ENCODE assay signal across 4 cellular contexts in the genomic region with DNA sequence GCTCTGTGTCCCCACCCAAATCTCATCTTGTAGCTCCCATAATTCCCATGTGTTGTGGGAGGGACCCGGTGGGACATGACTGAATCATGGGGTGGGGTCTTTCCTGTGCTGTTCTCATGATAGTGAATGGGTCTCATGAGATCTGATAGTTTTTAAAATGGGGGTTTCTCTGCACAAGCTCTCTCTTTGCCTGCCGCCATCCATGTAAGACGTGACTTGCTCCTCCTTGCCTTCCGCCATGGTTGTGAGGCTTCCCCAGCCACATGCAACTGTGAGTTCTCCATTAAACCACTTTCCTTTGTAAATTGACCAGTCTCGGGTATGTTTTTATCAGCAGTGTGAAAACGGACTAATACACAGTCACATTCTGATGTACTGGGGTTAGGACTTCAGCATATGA. TPM values are rescaled to one million over a fixed set of nuclear protein-coding genes. Genes with fewer than 3 reads are reported as not detected.
"Had no signal": no experiment of that assay in that cellular context is flagged by ENCODE, and none has a peak within 500 bp of the region (broad histone marks: within the 10 kb centered on the region; RNA-seq: fewer than 3 reads in every experiment).

No MANE protein-coding gene starts in this region.

RNA-seq across cellular contexts. Expression of gene IPCEF1, which starts 49.5 kb away (rescaled TPM):
- total RNA-seq: foreskin keratinocyte, myocyte had no signal
- polyA plus RNA-seq: foreskin keratinocyte, hepatocyte, mammary epithelial cell had no signal
